Comparison of ENCODE assay signal across 8 cellular contexts in the genomic region with DNA sequence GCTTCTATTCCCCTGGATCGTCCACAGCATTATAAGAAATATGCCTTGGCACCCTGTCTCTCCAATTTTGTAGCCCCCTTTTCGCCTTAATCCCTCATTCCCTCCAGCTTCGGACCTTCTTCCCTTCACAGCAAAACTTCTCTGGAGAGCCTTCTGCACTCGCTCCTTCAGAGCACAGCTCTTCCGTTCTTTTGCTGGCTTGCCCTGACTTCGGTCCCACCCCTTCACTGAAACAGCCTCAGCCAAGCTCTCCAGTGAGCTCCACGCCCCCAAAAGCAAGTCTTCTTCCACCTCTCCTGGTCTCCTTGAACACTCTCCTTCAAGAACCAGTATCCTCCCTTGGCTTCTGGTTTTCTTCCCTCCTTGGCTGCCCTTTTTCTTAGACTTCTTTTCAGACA. TPM values are rescaled to one million over a fixed set of nuclear protein-coding genes. Genes with fewer than 3 reads are reported as not detected.
DNase-seq lines count a peak whose midpoint lies in the region; TF ChIP-seq lines count a peak whose summit lies in the region.

No MANE protein-coding gene starts in this region.

- H3K4me3 ChIP-seq in liver (ENCODE audit: low read depth in 1 of 3, low read length in 3 of 3) (peak overlapping the region in 2 of 3 donors; percentile 54 to 85), thymus (ENCODE audit: low read length) (peak overlapping the region; percentile 74)

- H3K4me1 ChIP-seq in liver (ENCODE audit: control insufficient read depth in 4 of 4, insufficient read depth in 4 of 4, low read length in 3 of 4), result peaks cover 0 to 12% (median 9%) of the 10 kb centered on the region in 4 donors
- peaks cover 14% of the 10 kb centered on the region for H3K4me1 ChIP-seq in thymus (ENCODE audit: control insufficient read depth, insufficient read depth, low read length)

- H3K27me3 Mint-ChIP-seq in brain, result peaks cover 10% of the 10 kb centered on the region

- DNase-seq in activated CD8-positive, alpha-beta memory T cell treated with anti-CD3 and anti-CD28 coated beads, Interleukin-2, amount 50 U/mL, for 4 hours, result peak; percentile 4
- DNase-seq in activated CD8-positive, alpha-beta memory T cell treated with anti-CD3 and anti-CD28 coated beads, Interleukin-2, amount 50 U/mL, for 48 hours, result no peak
- DNase-seq in NCI-H2196 (lab: John Stamatoyannopoulos, UW; ENCODE audit: unreplicated experiment) (no peak), NCI-H1930 (lab: John Stamatoyannopoulos, UW) (no peak), NCI-H1694 (lab: John Stamatoyannopoulos, UW) (no peak)

- H3K36me3 Mint-ChIP-seq in brain, result peaks cover 10% of the 10 kb centered on the region

- H3K36me3 ChIP-seq in liver (ENCODE audit: control insufficient read depth in 4 of 4, insufficient read depth in 3 of 4, low read depth in 1 of 4, low read length in 3 of 4) (no peaks in the 10 kb centered on the region), thymus (ENCODE audit: control insufficient read depth, insufficient read depth) (no peaks in the 10 kb centered on the region)

- peak overlapping the region in 1 of 2 donors; percentile 21 for H3K9ac ChIP-seq in liver (ENCODE audit: low read depth in 1 of 2, low read length in 2 of 2)

- TF ChIP-seq CTCF in brain (conservative IDR thresholded peaks at IDR 0.05), result no peak
- TF ChIP-seq CTCF in liver (IDR thresholded peaks at IDR 0.05; ENCODE audit: low read depth, low read length, missing input control), result no peak

- WGBS in liver, result 54% methylated on average over 7 of the region's 7 CpGs
- 10% methylated on average over 7 of the region's 7 CpGs for WGBS in thymus

- H3K4me1 Mint-ChIP-seq in brain, result peaks cover 48% of the 10 kb centered on the region

- H3K9me3 ChIP-seq in liver (ENCODE audit: control insufficient read depth in 4 of 4, low read length in 3 of 4), result no peaks in the 10 kb centered on the region
- H3K9me3 ChIP-seq in thymus (ENCODE audit: control insufficient read depth), result no peaks in the 10 kb centered on the region

- peak overlapping the region; percentile 88 to 94 (median 91) for H3K4me3 Mint-ChIP-seq in brain

- no peak for TF ChIP-seq RAD21 in liver (IDR thresholded peaks at IDR 0.05)

- peak overlapping the region; percentile 57 to 89 (median 81) for H3K27ac Mint-ChIP-seq in brain

- H3K27me3 ChIP-seq in liver (ENCODE audit: control insufficient read depth in 4 of 4, insufficient read depth in 4 of 4, low read length in 3 of 4), result no peaks in the 10 kb centered on the region
- H3K27me3 ChIP-seq in thymus (ENCODE audit: control insufficient read depth, insufficient read depth), result peaks cover 12% of the 10 kb centered on the region

- H3K27ac ChIP-seq in liver (ENCODE audit: low read depth in 1 of 2, low read length in 2 of 2), result no peak overlapping the region
- H3K27ac ChIP-seq in thymus (ENCODE audit: low read depth), result no peak overlapping the region

- H3K9me3 Mint-ChIP-seq in brain, result no peaks in the 10 kb centered on the region

TF ChIP-seq in liver, 16 proteins besides CTCF, POLR2A, EP300 and RAD21:
- TF ChIP-seq SP1 (IDR thresholded peaks at IDR 0.05), result no peak
- no peak for TF ChIP-seq GABPA (IDR thresholded peaks at IDR 0.05 in 1 of 2, conservative IDR thresholded peaks at IDR 0.05 in 1 of 2)
- no peak for TF ChIP-seq FOXA1 (IDR thresholded peaks at IDR 0.05)
- TF ChIP-seq FOXA2 (IDR thresholded peaks at IDR 0.05), result no peak
- TF ChIP-seq TAF1 (conservative IDR thresholded peaks at IDR 0.05), result no peak
- TF ChIP-seq, protein P1, sequence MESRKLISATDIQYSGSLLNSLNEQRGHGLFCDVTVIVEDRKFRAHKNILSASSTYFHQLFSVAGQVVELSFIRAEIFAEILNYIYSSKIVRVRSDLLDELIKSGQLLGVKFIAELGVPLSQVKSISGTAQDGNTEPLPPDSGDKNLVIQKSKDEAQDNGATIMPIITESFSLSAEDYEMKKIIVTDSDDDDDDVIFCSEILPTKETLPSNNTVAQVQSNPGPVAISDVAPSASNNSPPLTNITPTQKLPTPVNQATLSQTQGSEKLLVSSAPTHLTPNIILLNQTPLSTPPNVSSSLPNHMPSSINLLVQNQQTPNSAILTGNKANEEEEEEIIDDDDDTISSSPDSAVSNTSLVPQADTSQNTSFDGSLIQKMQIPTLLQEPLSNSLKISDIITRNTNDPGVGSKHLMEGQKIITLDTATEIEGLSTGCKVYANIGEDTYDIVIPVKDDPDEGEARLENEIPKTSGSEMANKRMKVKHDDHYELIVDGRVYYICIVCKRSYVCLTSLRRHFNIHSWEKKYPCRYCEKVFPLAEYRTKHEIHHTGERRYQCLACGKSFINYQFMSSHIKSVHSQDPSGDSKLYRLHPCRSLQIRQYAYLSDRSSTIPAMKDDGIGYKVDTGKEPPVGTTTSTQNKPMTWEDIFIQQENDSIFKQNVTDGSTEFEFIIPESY (IDR thresholded peaks at IDR 0.05), result no peak
- TF ChIP-seq EGR1 (IDR thresholded peaks at IDR 0.05; ENCODE audit: low read depth in 2 of 2), result no peak
- TF ChIP-seq JUND (IDR thresholded peaks at IDR 0.05), result no peak
- TF ChIP-seq HNF4A (conservative IDR thresholded peaks at IDR 0.05), result no peak
- no peak for TF ChIP-seq RXRA (IDR thresholded peaks at IDR 0.05)
- TF ChIP-seq, protein P2, sequence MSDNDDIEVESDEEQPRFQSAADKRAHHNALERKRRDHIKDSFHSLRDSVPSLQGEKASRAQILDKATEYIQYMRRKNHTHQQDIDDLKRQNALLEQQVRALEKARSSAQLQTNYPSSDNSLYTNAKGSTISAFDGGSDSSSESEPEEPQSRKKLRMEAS (IDR thresholded peaks at IDR 0.05), result no peak
TF ChIP-seq in liver: peak in this region for 0.

RNA-seq across cellular contexts. Expression of gene SMOX, which starts 1.5 kb away (rescaled TPM):
- polyA plus RNA-seq in brain (ENCODE audit: insufficient read depth, low read depth, low replicate concordance) (40.4 TPM), liver (1 to 10 TPM; 1.5 to 2.7 TPM), thymus (13.2 TPM)
- total RNA-seq in liver, result 10 to 100 TPM in 1 of 2 donors, 1 to 10 TPM in 1; 1.8 to 25.4 TPM
